Comparison of ENCODE assay signal across 22 cellular contexts in the genomic region with DNA sequence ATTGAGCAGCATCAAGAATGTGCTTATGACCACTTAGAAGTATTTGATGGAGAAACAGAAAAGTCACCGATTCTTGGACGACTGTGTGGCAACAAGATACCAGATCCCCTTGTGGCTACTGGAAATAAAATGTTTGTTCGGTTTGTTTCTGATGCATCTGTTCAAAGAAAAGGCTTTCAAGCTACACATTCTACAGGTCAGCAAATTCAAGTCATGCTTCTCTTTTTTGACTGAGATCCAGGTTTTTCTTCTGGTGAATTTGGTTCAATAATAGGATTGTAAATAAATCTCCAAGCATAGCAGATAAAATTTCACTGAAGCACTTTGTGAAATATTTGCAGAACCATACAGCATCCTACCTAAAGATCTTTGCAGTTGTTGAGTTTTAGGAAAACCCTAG.
A peak's percentile ranks its signal among the peaks of the same experiment; 100 is the strongest.
DNase-seq lines count a peak whose midpoint lies in the region; ATAC-seq and TF ChIP-seq lines count a peak whose summit lies in the region.
"Had no signal": no experiment of that assay in that cellular context is flagged by ENCODE, and none has a peak within 500 bp of the region (broad histone marks: within the 10 kb centered on the region; RNA-seq: fewer than 3 reads in every experiment).

No MANE protein-coding gene starts in this region.

- no peak overlapping the region for H3K27ac ChIP-seq in GM23338 (ENCODE audit: low read depth)
- no peak overlapping the region for H3K27ac ChIP-seq in foreskin keratinocyte
- H3K27ac ChIP-seq: Peyer's patch, right atrium auricular region, SJCRH30, tibial artery had no signal

- H3K36me3 ChIP-seq in GM23338 (ENCODE audit: insufficient read depth): no peaks in the 10 kb centered on the region
- H3K36me3 ChIP-seq: Peyer's patch, right atrium auricular region, SJCRH30, tibial artery had no signal

- H3K4me1 Mint-ChIP-seq in GM23338: peaks cover 6% of the 10 kb centered on the region
- H3K4me1 Mint-ChIP-seq: activated CD4-positive, alpha-beta T cell treated with anti-CD3 and anti-CD28 coated beads for 36 hours had no signal

- no peaks in the 10 kb centered on the region for H3K79me2 ChIP-seq in GM23338 (replicated peaks; ENCODE audit: insufficient read depth)

- H2AFZ ChIP-seq in GM23338: no peak overlapping the region

- no peaks in the 10 kb centered on the region for H3K27me3 ChIP-seq in GM23338 (ENCODE audit: insufficient read depth)
- no peaks in the 10 kb centered on the region for H3K27me3 ChIP-seq in foreskin keratinocyte
- H3K27me3 ChIP-seq: Peyer's patch, right atrium auricular region, SJCRH30, tibial artery had no signal

- no peak overlapping the region for H3K4me3 Mint-ChIP-seq in GM23338
- H3K4me3 Mint-ChIP-seq: activated CD4-positive, alpha-beta T cell treated with anti-CD3 and anti-CD28 coated beads for 36 hours; activated T-cell treated with anti-CD3 and anti-CD28 coated beads, Interleukin-2, amount 50 U/mL, for 24 hours; CD8-positive, alpha-beta T cell; stimulated activated naive CD8-positive, alpha-beta T cell treated with anti-CD3 and anti-CD28 coated beads, Interleukin-15, Interleukin-2, amounts not matched to agents 100 ng/mL and 50 ng/mL, for 24 hours had no signal

- H3K4me2 ChIP-seq in GM23338: no peak overlapping the region

- TF ChIP-seq CTCF in GM23338 (conservative IDR thresholded peaks at IDR 0.05; ENCODE audit: low read depth in 2 of 2): no peak
- peak; percentile 9 for TF ChIP-seq CTCF in foreskin keratinocyte (conservative IDR thresholded peaks at IDR 0.05)

- H3K27ac Mint-ChIP-seq in GM23338: no peak overlapping the region
- H3K27ac Mint-ChIP-seq: activated CD4-positive, alpha-beta T cell treated with anti-CD3 and anti-CD28 coated beads for 36 hours; activated T-cell treated with anti-CD3 and anti-CD28 coated beads, Interleukin-2, amount 50 U/mL, for 24 hours; CD8-positive, alpha-beta T cell; stimulated activated naive CD8-positive, alpha-beta T cell treated with anti-CD3 and anti-CD28 coated beads, Interleukin-15, Interleukin-2, amounts not matched to agents 100 ng/mL and 50 ng/mL, for 24 hours had no signal

- H3K9me2 ChIP-seq in GM23338 (ENCODE audit: insufficient read depth): no peaks in the 10 kb centered on the region

- no peaks in the 10 kb centered on the region for H3F3A ChIP-seq in GM23338 (replicated peaks; ENCODE audit: low read depth)

- no peak overlapping the region for H3K4me3 ChIP-seq in GM23338
- H3K4me3 ChIP-seq: Peyer's patch, right atrium auricular region, SJCRH30, tibial artery had no signal

- H4K20me1 ChIP-seq in GM23338 (replicated peaks; ENCODE audit: insufficient read depth): no peaks in the 10 kb centered on the region

- no peaks in the 10 kb centered on the region for H3K27me3 Mint-ChIP-seq in GM23338 (ENCODE audit: insufficient read depth, low read depth, poor library complexity)
- H3K27me3 Mint-ChIP-seq: activated CD4-positive, alpha-beta T cell treated with anti-CD3 and anti-CD28 coated beads for 36 hours; activated T-cell treated with anti-CD3 and anti-CD28 coated beads, Interleukin-2, amount 50 U/mL, for 24 hours had no signal

- no peaks in the 10 kb centered on the region for H3K36me3 Mint-ChIP-seq in GM23338 (ENCODE audit: low read depth)
- H3K36me3 Mint-ChIP-seq: CD8-positive, alpha-beta T cell had no signal

- no peaks in the 10 kb centered on the region for H3K9me3 Mint-ChIP-seq in GM23338
- H3K9me3 Mint-ChIP-seq: activated T-cell treated with anti-CD3 and anti-CD28 coated beads, Interleukin-2, amount 50 U/mL, for 24 hours; CD8-positive, alpha-beta T cell; stimulated activated naive CD8-positive, alpha-beta T cell treated with anti-CD3 and anti-CD28 coated beads, Interleukin-15, Interleukin-2, amounts not matched to agents 100 ng/mL and 50 ng/mL, for 24 hours had no signal

- ATAC-seq in GM23338 (no peak), foreskin keratinocyte (no peak), GM21825 (IDR thresholded peaks at IDR 0.05; ENCODE audit: unreplicated experiment) (no peak)
- ATAC-seq: activated CD4-positive, alpha-beta T cell treated with anti-CD3 and anti-CD28 coated beads for 36 hours; CD8-positive, alpha-beta T cell had no signal

- DNase-seq in GM23338 (ENCODE audit: low spot score): peak; percentile 8
- peak; percentile 52 for DNase-seq in NCI-H146 (lab: John Stamatoyannopoulos, UW)
- peak; percentile 7 for DNase-seq in astrocyte of the hippocampus (ENCODE audit: low read depth, low spot score)
- DNase-seq in foreskin keratinocyte: no peak
- no peak for DNase-seq in islet precursor cell
- no peak for DNase-seq in AG08396 (ENCODE audit: low spot score)
- DNase-seq: activated CD4-positive, alpha-beta T cell treated with anti-CD3 and anti-CD28 coated beads for 36 hours; activated CD8-positive, alpha-beta memory T cell treated with anti-CD3 and anti-CD28 coated beads for 24 hours; activated naive CD4-positive, alpha-beta T cell treated with Interleukin-2 at 50 U/mL for 16 hours; activated T-cell treated with anti-CD3 and anti-CD28 coated beads, Interleukin-2, amount 50 U/mL, for 24 hours; CD8-positive, alpha-beta T cell; DND-41; KG1; NCI-H2227 treated with DMSO at 0.1 percent for 48 hours; occipital lobe; Peyer's patch; stimulated activated CD4-positive, alpha-beta T cell treated with anti-CD3 and anti-CD28 coated beads, Interleukin-4, amount 100 ng/mL, for 24 hours; tibial artery had no signal

- H3K4me1 ChIP-seq in GM23338 (ENCODE audit: insufficient read depth) (no peaks in the 10 kb centered on the region), foreskin keratinocyte (peaks cover 9% of the 10 kb centered on the region)
- H3K4me1 ChIP-seq: Peyer's patch, right atrium auricular region, tibial artery had no signal

TF ChIP-seq in GM23338, 12 proteins besides CTCF, POLR2A, EP300 and RAD21 (continues in another document):
- no peak for TF ChIP-seq ZNF331 (CRISPR knock-in tag; IDR thresholded peaks at IDR 0.05; ENCODE audit: low read depth)
- TF ChIP-seq REST (IDR thresholded peaks at IDR 0.05; ENCODE audit: unreplicated experiment): no peak
- no peak for TF ChIP-seq EZH2phosphoT487 (IDR thresholded peaks at IDR 0.05; ENCODE audit: unreplicated experiment)
- no peak for TF ChIP-seq NANOG (IDR thresholded peaks at IDR 0.05; ENCODE audit: borderline replicate concordance)
- no peak for TF ChIP-seq STAT1 (IDR thresholded peaks at IDR 0.05; ENCODE audit: unreplicated experiment)
- TF ChIP-seq JUNB (IDR thresholded peaks at IDR 0.05; ENCODE audit: unreplicated experiment): no peak
- no peak for TF ChIP-seq POLR2AphosphoS5 (IDR thresholded peaks at IDR 0.05; ENCODE audit: low read depth)
- TF ChIP-seq, protein P1, sequence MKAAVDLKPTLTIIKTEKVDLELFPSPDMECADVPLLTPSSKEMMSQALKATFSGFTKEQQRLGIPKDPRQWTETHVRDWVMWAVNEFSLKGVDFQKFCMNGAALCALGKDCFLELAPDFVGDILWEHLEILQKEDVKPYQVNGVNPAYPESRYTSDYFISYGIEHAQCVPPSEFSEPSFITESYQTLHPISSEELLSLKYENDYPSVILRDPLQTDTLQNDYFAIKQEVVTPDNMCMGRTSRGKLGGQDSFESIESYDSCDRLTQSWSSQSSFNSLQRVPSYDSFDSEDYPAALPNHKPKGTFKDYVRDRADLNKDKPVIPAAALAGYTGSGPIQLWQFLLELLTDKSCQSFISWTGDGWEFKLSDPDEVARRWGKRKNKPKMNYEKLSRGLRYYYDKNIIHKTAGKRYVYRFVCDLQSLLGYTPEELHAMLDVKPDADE (IDR thresholded peaks at IDR 0.05): no peak

Comparison
In these comparisons a context has a peak if more than half of its experiments do, and no peak if none do; other contexts are left out.
1. DNase-seq: peak in GM23338 (single experiment), NCI-H146 (single experiment) and astrocyte of the hippocampus (single experiment); none in foreskin keratinocyte (0 of 2), islet precursor cell (single experiment) and AG08396 (single experiment).